9 cellular contexts compared by ENCODE assay signal in genomic region chr18:22168360-22168921, GRCh38. TPM values are rescaled to one million over a fixed set of nuclear protein-coding genes. Genes with fewer than 3 reads are reported as not detected.
DNase-seq lines count a peak whose midpoint lies in the region; ATAC-seq and TF ChIP-seq lines count a peak whose summit lies in the region.
"Had no signal": no experiment of that assay in that cellular context is flagged by ENCODE, and none has a peak within 500 bp of the region (broad histone marks: within the 10 kb centered on the region; RNA-seq: fewer than 3 reads in every experiment).

No MANE protein-coding gene starts in this region.

- H3K27me3 Mint-ChIP-seq in neural crest cell (ENCODE audit: low read depth): peaks cover 87% of the 10 kb centered on the region

- intact Hi-C loops in PC-3 (cut with micrococcal nuclease): loop anchor here (2.0 to 5.0 kb wide), 5 partner anchors 136 to 256 kb away; no protein-coding TSS in a partner anchor

- H2AFZ ChIP-seq in PC-3 (ENCODE audit: low read length): peak overlapping the region; percentile 85

- H3K36me3 ChIP-seq in PC-3 (ENCODE audit: low read depth, low read length): no peaks in the 10 kb centered on the region
- no peaks in the 10 kb centered on the region for H3K36me3 ChIP-seq in ectodermal cell (ENCODE audit: control insufficient read depth, insufficient read depth, low read length)

- peak overlapping the region; percentile 100 for H3K4me2 ChIP-seq in PC-3 (ENCODE audit: low read length)

- H3K27ac ChIP-seq in PC-3 (ENCODE audit: low read length) (no peak overlapping the region), ectodermal cell (ENCODE audit: insufficient read depth, low read depth, low read length, poor library complexity, severe bottlenecking) (no peak overlapping the region)

- H3K79me2 ChIP-seq in PC-3 (ENCODE audit: low read length): peaks cover 34% of the 10 kb centered on the region

- H3K27me3 ChIP-seq in PC-3 (ENCODE audit: low read length): peaks cover 6% of the 10 kb centered on the region
- peaks cover 100% of the 10 kb centered on the region for H3K27me3 ChIP-seq in ectodermal cell (ENCODE audit: control insufficient read depth, insufficient read depth, low read length, poor library complexity, severe bottlenecking)

- H3F3A ChIP-seq in PC-3 (ENCODE audit: low read length, unreplicated experiment): no peaks in the 10 kb centered on the region

- BruUV-seq in PC-3 (replicated peaks; lab: Mats Ljungman, UMichigan): no TSS peak

- peaks cover 14% of the 10 kb centered on the region; the same call in 1 of the 2 replicates for H4K20me1 ChIP-seq in PC-3 (ENCODE audit: low read length)

- peaks cover 3% of the 10 kb centered on the region for H3K36me3 Mint-ChIP-seq in neural crest cell (ENCODE audit: low read depth)
- H3K36me3 Mint-ChIP-seq: memory B cell had no signal

- no peak overlapping the region for H3K27ac Mint-ChIP-seq in neural crest cell (ENCODE audit: unreplicated experiment)
- H3K27ac Mint-ChIP-seq: memory B cell had no signal

- H3K9ac ChIP-seq in PC-3 (ENCODE audit: low read length): peak overlapping the region; percentile 28; the same call in 1 of the 2 replicates

- TF ChIP-seq CTCF in PC-3 (conservative IDR thresholded peaks at IDR 0.05; ENCODE audit: low read depth, low read length): 0 out of 2 replicates have a peak, but pooled peaks have one; percentile 14
- TF ChIP-seq CTCF in neural crest cell (conservative IDR thresholded peaks at IDR 0.05): no peak

- H3K4me3 Mint-ChIP-seq in neural crest cell: peak overlapping the region; percentile 86

- WGBS in ectodermal cell, 2 experiments: 1% methylated on average over 36 of the region's 36 CpGs

- H3K4me1 ChIP-seq in PC-3 (ENCODE audit: insufficient read depth, low read length): peaks cover 12% of the 10 kb centered on the region
- H3K4me1 ChIP-seq in ectodermal cell (ENCODE audit: control insufficient read depth, insufficient read depth, low read length): peaks cover 34% of the 10 kb centered on the region

- POLR2A ChIA-PET in PC-3 (lab: Charles Lee; ENCODE audit: unreplicated experiment): no interaction called here

- H3K9me2 ChIP-seq in PC-3 (replicated peaks; ENCODE audit: low read length): no peaks in the 10 kb centered on the region

- H3K9me3 ChIP-seq in PC-3 (ENCODE audit: low read length) (no peaks in the 10 kb centered on the region), ectodermal cell (ENCODE audit: control insufficient read depth, low read length) (no peaks in the 10 kb centered on the region)

- H3K9me3 Mint-ChIP-seq in neural crest cell: no peaks in the 10 kb centered on the region
- H3K9me3 Mint-ChIP-seq: memory B cell had no signal

- CTCF ChIA-PET in PC-3 (lab: Charles Lee): no interaction called here

- peak; percentile 10 for ATAC-seq in PC-3
- no peak for ATAC-seq in GM18867 (IDR thresholded peaks at IDR 0.05; ENCODE audit: unreplicated experiment)
- ATAC-seq in GM18505 (IDR thresholded peaks at IDR 0.05; ENCODE audit: unreplicated experiment): no peak

- H3K4me3 ChIP-seq in PC-3 (ENCODE audit: low read length): peak overlapping the region; percentile 100
- H3K4me3 ChIP-seq in ectodermal cell (ENCODE audit: insufficient read depth, low read depth, low read length): peak overlapping the region; percentile 50

- peaks cover 29% of the 10 kb centered on the region for H3K4me1 Mint-ChIP-seq in neural crest cell

- no peak for TF ChIP-seq POLR2A in GM18505 (IDR thresholded peaks at IDR 0.05; ENCODE audit: borderline replicate concordance, extremely low read depth, insufficient read depth, insufficient read length)

- DNase-seq in ELR (ENCODE audit: low read depth): peak; percentile 26
- DNase-seq in PC-3: peak; percentile 41
- peak; percentile 25 for DNase-seq in neural crest cell (ENCODE audit: low read depth, low spot score)
- DNase-seq in DMS79 (lab: John Stamatoyannopoulos, UW): no peak
- no peak for DNase-seq in SIG-M5 treated with dmso at 0.1 percent for 504 hours (lab: John Stamatoyannopoulos, UW; ENCODE audit: unreplicated experiment)

RNA-seq across cellular contexts. Expression of gene GATA6, which starts 0.9 kb away (rescaled TPM):
- total RNA-seq in PC-3 (2014; rRNA removed) (19.4 and 24.1 TPM in 2 replicates), neural crest cell (not detected in 2 replicates)
- polyA plus RNA-seq in ectodermal cell (2013, experiment 1 of 4): 0.46 TPM
- polyA plus RNA-seq in ectodermal cell (2013, experiment 2 of 4): 0.27 TPM
- 0.53 TPM for polyA plus RNA-seq in ectodermal cell (2013, experiment 3 of 4)
- 0.53 TPM for polyA plus RNA-seq in ectodermal cell (2013, experiment 4 of 4)

Comparison
In these comparisons a context has a peak if more than half of its experiments do, and no peak if none do; other contexts are left out.
1. DNase-seq: peak in ELR (single experiment), PC-3 (single experiment) and neural crest cell (single experiment); none in DMS79 (single experiment) and SIG-M5 treated with dmso at 0.1 percent for 504 hours (single experiment).
2. RNA of gene GATA6, which starts 0.9 kb away (total RNA-seq): 19.4 to 24.1 TPM in PC-3; not detected in neural crest cell; every median in the first group is over 10 times any median in the second.